In the genomic region with DNA sequence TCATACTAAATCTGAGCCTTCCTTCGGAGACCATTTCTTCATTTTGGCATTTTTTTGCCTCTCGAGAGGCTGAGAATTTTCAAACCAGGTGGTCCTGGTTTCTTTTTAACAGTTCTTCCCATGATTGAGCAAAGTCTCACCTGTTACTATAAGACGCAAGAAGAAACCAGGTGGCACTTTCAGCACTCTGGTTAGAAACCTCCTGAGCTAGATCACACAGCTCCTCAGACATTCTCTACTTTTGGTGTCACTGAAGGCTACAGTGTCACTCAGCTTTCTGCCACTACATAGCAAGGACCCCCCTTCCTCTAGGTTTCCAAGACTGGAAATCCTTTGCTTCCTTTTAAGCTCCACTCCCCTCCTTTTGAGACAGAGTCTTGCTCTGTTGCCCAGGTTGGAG, we compare ENCODE assay signal across 32 cellular contexts. TPM values are rescaled to one million over a fixed set of nuclear protein-coding genes. Genes with fewer than 3 reads are reported as not detected.
DNase-seq lines count a peak whose midpoint lies in the region; ATAC-seq and TF ChIP-seq lines count a peak whose summit lies in the region.
"Had no signal": no experiment of that assay in that cellular context is flagged by ENCODE, and none has a peak within 500 bp of the region (broad histone marks: within the 10 kb centered on the region; RNA-seq: fewer than 3 reads in every experiment).

No MANE protein-coding gene starts in this region.

- H2BK120ac ChIP-seq in trophoblast cell (ENCODE audit: insufficient read depth, low read length, poor library complexity), result no peak overlapping the region

- H2BK12ac ChIP-seq in trophoblast cell (ENCODE audit: low read length), result no peak overlapping the region

- H3K27ac ChIP-seq in right cardiac atrium (ENCODE audit: low read length) (peak overlapping the region; percentile 57), trophoblast cell (ENCODE audit: low read depth, low read length) (no peak overlapping the region), uterus (peak overlapping the region; percentile 18 to 97), foreskin keratinocyte (no peak overlapping the region)
- H3K27ac ChIP-seq: cardiac muscle cell, HL-60, prostate gland, RWPE1, WERI-Rb-1 had no signal

- H3K79me2 ChIP-seq in trophoblast cell (ENCODE audit: control insufficient read depth, insufficient read depth, low read length, poor library complexity), result peaks cover 12% of the 10 kb centered on the region

- H4K8ac ChIP-seq in trophoblast cell (ENCODE audit: low read depth, low read length), result no peak overlapping the region

- H3K4me1 ChIP-seq in right cardiac atrium (ENCODE audit: control insufficient read depth, insufficient read depth, low read length) (peaks cover 22% of the 10 kb centered on the region), trophoblast cell (ENCODE audit: control insufficient read depth in 1 of 2, insufficient read depth in 2 of 2, low read length in 2 of 2) (peaks cover 3 to 6% of the 10 kb centered on the region in 2 experiments), uterus (peaks cover 0 to 9% of the 10 kb centered on the region in 2 donors), foreskin keratinocyte (peaks cover 21% of the 10 kb centered on the region)

- no peak overlapping the region for H3K14ac ChIP-seq in trophoblast cell (ENCODE audit: low read length)

- H3K9ac ChIP-seq in trophoblast cell (ENCODE audit: low read length), result no peak overlapping the region

- no peak overlapping the region for H3K27ac Mint-ChIP-seq in central memory CD8-positive, alpha-beta T cell (ENCODE audit: low read depth)
- H3K27ac Mint-ChIP-seq: activated naive CD8-positive, alpha-beta T cell treated with anti-CD3 and anti-CD28 coated beads for 36 hours; CD8-positive, alpha-beta T cell had no signal

- DNase-seq in right cardiac atrium, result no peak
- DNase-seq in left cardiac atrium, result no peak
- no peak for DNase-seq in central memory CD8-positive, alpha-beta T cell (ENCODE audit: low spot score in 2 of 2)
- no peak for DNase-seq in trophoblast cell
- no peak for DNase-seq in uterus
- DNase-seq in foreskin keratinocyte, result no peak
- DNase-seq: activated CD4-positive, alpha-beta T cell treated with anti-CD3 and anti-CD28 coated beads for 48 hours; activated gamma-delta T cell; activated naive CD8-positive, alpha-beta T cell treated with anti-CD3 and anti-CD28 coated beads for 36 hours; CD8-positive, alpha-beta T cell; cortex of kidney; esophagus squamous epithelium; hippocampal formation; mesenchymal stem cell; NCI-H1930; NCI-H524; OCI-M1; stimulated activated CD4-positive, alpha-beta T cell treated with anti-CD3 and anti-CD28 coated beads, Interleukin-15, amount 100 ng/mL, for 24 hours; stimulated activated CD4-positive, alpha-beta T cell treated with anti-CD3 and anti-CD28 coated beads, Interleukin-4, amount 100 ng/mL, for 4 hours; WERI-Rb-1 had no signal

- no peaks in the 10 kb centered on the region for H3K9me3 Mint-ChIP-seq in central memory CD8-positive, alpha-beta T cell
- H3K9me3 Mint-ChIP-seq: CD8-positive, alpha-beta T cell had no signal

- H2AFZ ChIP-seq in trophoblast cell (ENCODE audit: insufficient read depth, low read length, poor library complexity), result no peak overlapping the region

- H4K91ac ChIP-seq in trophoblast cell (ENCODE audit: low read depth, low read length), result no peak overlapping the region

- no peaks in the 10 kb centered on the region for H3K79me1 ChIP-seq in trophoblast cell (ENCODE audit: low read length)

- no peaks in the 10 kb centered on the region for H3K9me3 ChIP-seq in right cardiac atrium (ENCODE audit: control insufficient read depth, low read length)
- H3K9me3 ChIP-seq in trophoblast cell (ENCODE audit: insufficient read depth, low read depth, low read length), result peaks cover 5% of the 10 kb centered on the region
- no peaks in the 10 kb centered on the region for H3K9me3 ChIP-seq in uterus
- H3K9me3 ChIP-seq: ascending aorta, esophagus squamous epithelium, prostate gland had no signal

- H3K36me3 ChIP-seq in trophoblast cell (ENCODE audit: control insufficient read depth in 1 of 2, insufficient read depth in 2 of 2, low read length in 2 of 2), result peaks cover 2 to 12% of the 10 kb centered on the region in 2 experiments
- no peaks in the 10 kb centered on the region for H3K36me3 ChIP-seq in uterus
- H3K36me3 ChIP-seq: cardiac muscle cell, prostate gland had no signal

- no peak overlapping the region for H2AK5ac ChIP-seq in trophoblast cell (ENCODE audit: low read length)

- no peaks in the 10 kb centered on the region for H3K27me3 ChIP-seq in right cardiac atrium (ENCODE audit: control insufficient read depth, insufficient read depth)
- H3K27me3 ChIP-seq in trophoblast cell (ENCODE audit: insufficient read depth, low read length), result no peaks in the 10 kb centered on the region
- no peaks in the 10 kb centered on the region for H3K27me3 ChIP-seq in uterus
- H3K27me3 ChIP-seq in foreskin keratinocyte, result no peaks in the 10 kb centered on the region
- H3K27me3 ChIP-seq: ascending aorta, cardiac muscle cell, esophagus squamous epithelium had no signal

- TF ChIP-seq POLR2A in uterus (IDR thresholded peaks at IDR 0.05), result no peak

- WGBS in right cardiac atrium, result 92% methylated on average over 3 of the region's 3 CpGs
- no CpG with 5 or more reads among the region's 3 CpGs for WGBS in trophoblast cell (ENCODE audit: extremely low coverage, insufficient coverage, insufficient read length)

- H3K27me3 Mint-ChIP-seq in central memory CD8-positive, alpha-beta T cell, result no peaks in the 10 kb centered on the region
- H3K27me3 Mint-ChIP-seq: activated naive CD8-positive, alpha-beta T cell treated with anti-CD3 and anti-CD28 coated beads for 36 hours had no signal

- no peak overlapping the region for H3K4me3 ChIP-seq in right cardiac atrium (ENCODE audit: low read length)
- H3K4me3 ChIP-seq in trophoblast cell (ENCODE audit: low read depth, low read length), result no peak overlapping the region
- no peak overlapping the region for H3K4me3 ChIP-seq in uterus
- H3K4me3 ChIP-seq: ascending aorta, cardiac muscle cell, esophagus squamous epithelium, HAP-1, prostate gland had no signal

- H3K18ac ChIP-seq in trophoblast cell (ENCODE audit: low read length), result no peak overlapping the region

- no peak overlapping the region for H4K12ac ChIP-seq in trophoblast cell (ENCODE audit: low read depth, low read length)

- H3K4me1 Mint-ChIP-seq in central memory CD8-positive, alpha-beta T cell, result peaks cover 86% of the 10 kb centered on the region

- intact Hi-C loops in right cardiac atrium (cut with DNase I), result loop anchor here in 1 of 4 donors (10.0 kb wide), 2 partner anchors 53 to 117 kb away; no protein-coding TSS in a partner anchor
- intact Hi-C loops in left cardiac atrium (cut with DNase I), result no loop called here
- intact Hi-C loops in uterus (cut with DNase I; ENCODE audit: low total_unique reads), result no loop called here

- no peak overlapping the region for H3K23ac ChIP-seq in trophoblast cell (ENCODE audit: low read length)

- H3K4me3 Mint-ChIP-seq in central memory CD8-positive, alpha-beta T cell, result peak overlapping the region; percentile 2
- H3K4me3 Mint-ChIP-seq: activated naive CD8-positive, alpha-beta T cell treated with anti-CD3 and anti-CD28 coated beads for 36 hours; CD8-positive, alpha-beta T cell had no signal

- no peak overlapping the region for H3K4me2 ChIP-seq in trophoblast cell (ENCODE audit: low read length)

- H2BK5ac ChIP-seq in trophoblast cell (ENCODE audit: low read depth, low read length, poor library complexity), result no peak overlapping the region

- peaks cover 14% of the 10 kb centered on the region for H3K36me3 Mint-ChIP-seq in central memory CD8-positive, alpha-beta T cell (ENCODE audit: insufficient read depth)

- no peak for ATAC-seq in right cardiac atrium
- no peak for ATAC-seq in left cardiac atrium
- ATAC-seq in central memory CD8-positive, alpha-beta T cell (replicated peaks; ENCODE audit: extremely low read depth, poor library complexity, severe bottlenecking), result no peak
- ATAC-seq in HG03439 (IDR thresholded peaks at IDR 0.05; ENCODE audit: unreplicated experiment), result no peak
- no peak for ATAC-seq in GM19397 (IDR thresholded peaks at IDR 0.05; ENCODE audit: unreplicated experiment)
- ATAC-seq in foreskin keratinocyte, result no peak
- ATAC-seq: CD8-positive, alpha-beta T cell had no signal

- H3K4ac ChIP-seq in trophoblast cell (ENCODE audit: low read depth, low read length), result peak overlapping the region; percentile 39

- TF ChIP-seq CTCF in uterus (IDR thresholded peaks at IDR 0.05) (no peak), foreskin keratinocyte (conservative IDR thresholded peaks at IDR 0.05) (no peak)

RNA-seq across cellular contexts. Expression of a gene that starts 7.3 kb away (rescaled TPM):
- total RNA-seq in right cardiac atrium (100 to 1,000 TPM; 115 to 157 (median 141) TPM), left cardiac atrium (100 to 1,000 TPM; 128 to 158 TPM), uterus (100 to 1,000 TPM in 2 of 4 donors, 10 to 100 TPM in 2; 53.5 to 122 (median 94.9) TPM), foreskin keratinocyte (46.3 and 48.2 TPM in 2 replicates)
- polyA plus RNA-seq in right cardiac atrium (125 TPM), foreskin keratinocyte (27.4 and 31.6 TPM in 2 replicates)
- 58.0 and 62.9 TPM in 2 replicates for polyA plus RNA-seq in trophoblast cell (2013)

RNA-seq across cellular contexts. Expression of a gene that starts 38.5 kb away (rescaled TPM):
- total RNA-seq in right cardiac atrium, result under 1 TPM in 3 of 4 donors, not detected in 1; 0.09 to 0.14 (median 0.11) TPM
- 0.05 TPM for polyA plus RNA-seq in right cardiac atrium
- not detected for total RNA-seq in left cardiac atrium
- polyA plus RNA-seq in trophoblast cell (2013), result not detected in 2 replicates
- total RNA-seq in uterus, result not detected
- total RNA-seq in foreskin keratinocyte, result not detected in 2 replicates
- polyA plus RNA-seq in foreskin keratinocyte, result not detected in 2 replicates
- total RNA-seq: activated CD8-positive, alpha-beta memory T cell treated with anti-CD3 and anti-CD28 coated beads for 36 hours; activated naive CD8-positive, alpha-beta T cell treated with anti-CD3 and anti-CD28 coated beads for 36 hours; ascending aorta; cardiac muscle cell; CD8-positive, alpha-beta T cell; esophagus squamous epithelium; frontal cortex; prostate gland; SK-MEL-5; temporal lobe had no signal
- polyA plus RNA-seq: cardiac muscle cell had no signal

Comparison
In these comparisons a context has a peak if more than half of its experiments do, and no peak if none do; other contexts are left out.
1. H3K27ac ChIP-seq: peak in right cardiac atrium (single experiment) and uterus (2 of 2); none in trophoblast cell (single experiment) and foreskin keratinocyte (single experiment).